ENCODE assay signal across 9 cellular contexts in genomic region chr21:15005391-15005790, GRCh38. TPM values are rescaled to one million over a fixed set of nuclear protein-coding genes. Genes with fewer than 3 reads are reported as not detected.
DNase-seq lines count a peak whose midpoint lies in the region; ATAC-seq and TF ChIP-seq lines count a peak whose summit lies in the region.
"Had no signal": no experiment of that assay in that cellular context is flagged by ENCODE, and none has a peak within 500 bp of the region (broad histone marks: within the 10 kb centered on the region; RNA-seq: fewer than 3 reads in every experiment).

No MANE protein-coding gene starts in this region.

- peak overlapping the region; percentile 72 for H3K4me2 ChIP-seq in fibroblast of lung (ENCODE audit: extremely low read depth, insufficient read depth, low read length)

- H2AFZ ChIP-seq in fibroblast of lung (ENCODE audit: low read length), result no peak overlapping the region

- H3K27me3 ChIP-seq in fibroblast of lung (ENCODE audit: control insufficient read depth, insufficient read depth, low read length), result no peaks in the 10 kb centered on the region

- H4K20me1 ChIP-seq in fibroblast of lung (ENCODE audit: control insufficient read depth, extremely low read depth, insufficient read depth, low read length), result no peaks in the 10 kb centered on the region

- no peaks in the 10 kb centered on the region for H3K27me3 Mint-ChIP-seq in T-helper 1 cell treated with Interleukin-12 subunit alpha and Interleukin-12 subunit beta and Interleukin-4 antibody, amounts not matched to agents 30 μg/mL and 1 μg/mL, for 36 hours (ENCODE audit: low read depth)
- no peaks in the 10 kb centered on the region for H3K27me3 Mint-ChIP-seq in neural crest cell (ENCODE audit: low read depth)

- H3K4me3 Mint-ChIP-seq in T-helper 1 cell treated with Interleukin-12 subunit alpha and Interleukin-12 subunit beta and Interleukin-4 antibody, amounts not matched to agents 30 μg/mL and 1 μg/mL, for 36 hours, result peak overlapping the region; percentile 66
- peak overlapping the region; percentile 9 for H3K4me3 Mint-ChIP-seq in neural crest cell

- peak overlapping the region in 3 of 4 experiments; percentile 2 to 26 (median 3) for H3K4me3 ChIP-seq in fibroblast of lung (replicated peaks in 1 of 4; ENCODE audit: control extremely low read depth in 1 of 4, insufficient read depth in 1 of 4, low read depth in 3 of 4, low read length in 4 of 4)

- H3K4me1 ChIP-seq in fibroblast of lung (ENCODE audit: control insufficient read depth, extremely low read depth, insufficient read depth, low read length), result peaks cover 10% of the 10 kb centered on the region

- H3K9me3 ChIP-seq in fibroblast of lung (ENCODE audit: control insufficient read depth, insufficient read depth, low read depth, low read length), result no peaks in the 10 kb centered on the region

- TF ChIP-seq CTCF in fibroblast of lung (conservative IDR thresholded peaks at IDR 0.05 in 1 of 2, IDR thresholded peaks at IDR 0.05 in 1 of 2; ENCODE audit: low read depth in 1 of 2, low read length in 2 of 2) (no peak), neural crest cell (conservative IDR thresholded peaks at IDR 0.05) (no peak)

- peak overlapping the region; percentile 66 for H3K27ac ChIP-seq in fibroblast of lung (ENCODE audit: insufficient read depth, low read length)

- ATAC-seq in GM21576 (IDR thresholded peaks at IDR 0.05; ENCODE audit: unreplicated experiment) (no peak), GM21723 (IDR thresholded peaks at IDR 0.05; ENCODE audit: unreplicated experiment) (no peak)

- no peak overlapping the region for H3K9ac ChIP-seq in fibroblast of lung (ENCODE audit: insufficient read depth, low read length)

- no peaks in the 10 kb centered on the region for H3K36me3 Mint-ChIP-seq in T-helper 1 cell treated with Interleukin-12 subunit alpha and Interleukin-12 subunit beta and Interleukin-4 antibody, amounts not matched to agents 30 μg/mL and 1 μg/mL, for 36 hours (ENCODE audit: low read depth)
- peaks cover 15% of the 10 kb centered on the region for H3K36me3 Mint-ChIP-seq in neural crest cell (ENCODE audit: low read depth)

- H3K79me2 ChIP-seq in fibroblast of lung (ENCODE audit: control insufficient read depth, insufficient read depth, low read length), result peaks cover 65% of the 10 kb centered on the region

- peaks cover 32% of the 10 kb centered on the region for H3K4me1 Mint-ChIP-seq in T-helper 1 cell treated with Interleukin-12 subunit alpha and Interleukin-12 subunit beta and Interleukin-4 antibody, amounts not matched to agents 30 μg/mL and 1 μg/mL, for 36 hours (ENCODE audit: low read depth)
- peaks cover 60% of the 10 kb centered on the region for H3K4me1 Mint-ChIP-seq in neural crest cell

- H3K36me3 ChIP-seq in fibroblast of lung (ENCODE audit: control insufficient read depth, insufficient read depth, low read length), result no peaks in the 10 kb centered on the region

- H3K27ac Mint-ChIP-seq in T-helper 1 cell treated with Interleukin-12 subunit alpha and Interleukin-12 subunit beta and Interleukin-4 antibody, amounts not matched to agents 30 μg/mL and 1 μg/mL, for 36 hours, result peak overlapping the region; percentile 60
- H3K27ac Mint-ChIP-seq in neural crest cell (ENCODE audit: unreplicated experiment), result no peak overlapping the region

- H3K9me3 Mint-ChIP-seq in T-helper 1 cell treated with Interleukin-12 subunit alpha and Interleukin-12 subunit beta and Interleukin-4 antibody, amounts not matched to agents 30 μg/mL and 1 μg/mL, for 36 hours, result no peaks in the 10 kb centered on the region
- no peaks in the 10 kb centered on the region for H3K9me3 Mint-ChIP-seq in neural crest cell

- DNase-seq in COLO829 (ENCODE audit: low spot score) (peak; percentile 16), fibroblast of lung (ENCODE audit: low read depth in 2 of 2) (peak in 1 of 2 donors; percentile 22), neural crest cell (ENCODE audit: low read depth, low spot score) (peak; percentile 25), GF-D8 (lab: John Stamatoyannopoulos, UW) (no peak)
- no peak for DNase-seq in stimulated activated CD8-positive, alpha-beta memory T cell treated with anti-CD3 and anti-CD28 coated beads, Interleukin-4, amount 100 ng/mL, for 48 hours
- DNase-seq: activated CD4-positive, alpha-beta T cell treated with anti-CD3 and anti-CD28 coated beads, Interleukin-2, amount 50 U/mL, for 4 hours had no signal

RNA-seq across cellular contexts. Expression of gene NRIP1, which starts 59.4 kb away (rescaled TPM):
- total RNA-seq in fibroblast of lung (24.8 and 25.4 TPM in 2 replicates), neural crest cell (72.0 and 73.8 TPM in 2 replicates)
- 12.9 and 17.8 TPM in 2 replicates for polyA plus RNA-seq in fibroblast of lung
- 9.1 and 13.5 TPM in 2 replicates for polyA plus RNA-seq in fibroblast of lung (2012)
- 6.8 and 9.8 TPM in 2 replicates for polyA minus RNA-seq in fibroblast of lung (ENCODE audit: low replicate concordance)

Comparison
In these comparisons a context has a peak if more than half of its experiments do, and no peak if none do; other contexts are left out.
1. DNase-seq: peak in COLO829 (single experiment) and neural crest cell (single experiment); none in GF-D8 (single experiment) and stimulated activated CD8-positive, alpha-beta memory T cell treated with anti-CD3 and anti-CD28 coated beads, Interleukin-4, amount 100 ng/mL, for 48 hours (single experiment).